19 cellular contexts compared by ENCODE assay signal in the genomic region with DNA sequence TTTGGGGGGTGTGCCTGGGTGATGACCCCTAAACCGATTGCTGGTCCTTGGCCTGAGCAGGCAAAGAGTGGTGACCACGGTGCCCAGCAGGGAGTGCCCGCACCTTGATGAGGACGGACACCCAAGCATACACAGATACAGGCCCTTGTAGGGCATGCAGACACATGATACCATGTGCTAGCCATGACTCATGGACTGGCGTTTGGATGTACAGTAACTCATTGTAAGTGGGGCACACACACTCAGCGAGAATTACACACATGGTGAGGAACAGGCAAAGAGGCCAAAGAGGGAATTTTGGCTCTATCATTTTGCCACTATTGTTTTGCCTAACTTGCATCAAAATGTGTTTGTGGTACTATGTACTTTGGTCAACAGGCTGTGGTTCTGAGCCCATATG. TPM values are rescaled to one million over a fixed set of nuclear protein-coding genes. Genes with fewer than 3 reads are reported as not detected.
DNase-seq lines count a peak whose midpoint lies in the region; ATAC-seq, FAIRE-seq and TF ChIP-seq lines count a peak whose summit lies in the region.
"Had no signal": no experiment of that assay in that cellular context is flagged by ENCODE, and none has a peak within 500 bp of the region (broad histone marks: within the 10 kb centered on the region; RNA-seq: fewer than 3 reads in every experiment).

No MANE protein-coding gene starts in this region.

- peaks cover 24% of the 10 kb centered on the region for H3K27me3 Mint-ChIP-seq in MCF 10A (ENCODE audit: insufficient read depth, unreplicated experiment)

- DNase-seq in MCF 10A (ENCODE audit: unreplicated experiment) (peak; percentile 57), breast epithelium (ENCODE audit: low spot score in 2 of 2) (no peak), RPMI7951 (ENCODE audit: low read depth) (peak; percentile 27), NCI-H2196 treated with DMSO at 0.1 percent for 48 hours (lab: John Stamatoyannopoulos, UW; ENCODE audit: unreplicated experiment) (no peak), GM19239 (ENCODE audit: insufficient read length, low spot score) (no peak)
- DNase-seq: GOT3, KG1, NCI-H1048, NCI-H1694 treated with DMSO at 0.1 percent for 48 hours, NCI-H2107, Right ventricle myocardium superior, SK-N-SH had no signal

- peaks cover 0 to 70% of the 10 kb centered on the region in 2 donors for H3K27me3 ChIP-seq in breast epithelium

- H3K9me3 ChIP-seq in breast epithelium: no peaks in the 10 kb centered on the region
- H3K9me3 ChIP-seq: A549; BLaER1 treated with 17β-estradiol and CSF1 and Interleukin-3, amounts not matched to agents 10 nM and 100 nM; SK-N-SH had no signal

- H3K27ac Mint-ChIP-seq in MCF 10A (ENCODE audit: low read depth, unreplicated experiment): no peak overlapping the region

- no peak overlapping the region for H3K27ac ChIP-seq in breast epithelium
- H3K27ac ChIP-seq: A549; BLaER1 treated with 17β-estradiol and CSF1 and Interleukin-3, amounts not matched to agents 10 nM and 100 nM had no signal

- CTCF ChIA-PET in MCF 10A (lab: Yijun Ruan, JAX): interaction anchor here (0.6 to 7.4 kb wide), 6 partner anchors 10 to 56 kb away, joined by 3 to 64 read pairs (median 4); no protein-coding TSS in a partner anchor

- H3K4me3 Mint-ChIP-seq in MCF 10A (ENCODE audit: unreplicated experiment): no peak overlapping the region

- H3K4me1 ChIP-seq in breast epithelium: no peaks in the 10 kb centered on the region
- H3K4me1 ChIP-seq: BLaER1 treated with 17β-estradiol and CSF1 and Interleukin-3, amounts not matched to agents 10 nM and 100 nM had no signal

- TF ChIP-seq CTCF in MCF 10A (IDR thresholded peaks at IDR 0.05; ENCODE audit: unreplicated experiment) (no peak), breast epithelium (IDR thresholded peaks at IDR 0.05) (no peak)

- peaks cover 4% of the 10 kb centered on the region for H3K4me1 Mint-ChIP-seq in MCF 10A (ENCODE audit: insufficient read depth, unreplicated experiment)

- H3K4me3 ChIP-seq in breast epithelium: no peak overlapping the region
- H3K4me3 ChIP-seq: A549; BLaER1 treated with 17β-estradiol and CSF1 and Interleukin-3, amounts not matched to agents 10 nM and 100 nM had no signal

- no peak for FAIRE-seq in GM19239 (lab: Jason Lieb, UNC)
- FAIRE-seq: A549, HepG2 had no signal

- BruUV-seq in MCF 10A (replicated peaks; lab: Mats Ljungman, UMichigan): no TSS peak

- no peaks in the 10 kb centered on the region for H3K36me3 ChIP-seq in breast epithelium
- H3K36me3 ChIP-seq: BLaER1 treated with 17β-estradiol and CSF1 and Interleukin-3, amounts not matched to agents 10 nM and 100 nM had no signal

- H3K36me3 Mint-ChIP-seq in MCF 10A (ENCODE audit: insufficient read depth, unreplicated experiment): no peaks in the 10 kb centered on the region

- H3K9me3 Mint-ChIP-seq in MCF 10A (ENCODE audit: unreplicated experiment): no peaks in the 10 kb centered on the region

- peak; percentile 74 for ATAC-seq in esophagus mucosa
- no peak for ATAC-seq in HG03432 (IDR thresholded peaks at IDR 0.05; ENCODE audit: unreplicated experiment)
- ATAC-seq in GM21526 (IDR thresholded peaks at IDR 0.05; ENCODE audit: low FRiP score, unreplicated experiment): no peak
- ATAC-seq: A549, HepG2 had no signal

- TF ChIP-seq POLR2A in breast epithelium (IDR thresholded peaks at IDR 0.05): no peak

- POLR2A ChIA-PET in MCF 10A (lab: Yijun Ruan, JAX): interaction anchor here (1.4 kb wide), 1 partner anchor 42 kb away, joined by 4 read pairs; no protein-coding TSS in a partner anchor

- intact Hi-C loops in MCF 10A (cut with micrococcal nuclease) (no loop called here), breast epithelium (cut with DNase I; ENCODE audit: low total_unique reads) (no loop called here)

RNA-seq across cellular contexts. Expression of a gene that starts 24.1 kb away (rescaled TPM):
- total RNA-seq in MCF 10A (2022) (2.4 and 6.7 TPM in 2 replicates), breast epithelium (1 to 10 TPM; 2.8 to 4.9 (median 4.5) TPM), esophagus mucosa (4.1 TPM)
- total RNA-seq in RPMI7951 (2014; rRNA removed; shearing (Covaris generic)): 8.1 and 11.4 TPM in 2 replicates

RNA-seq across cellular contexts. Expression of a gene that starts 45.3 kb away (rescaled TPM):
- total RNA-seq in MCF 10A (2022) (not detected in 2 replicates), breast epithelium (not detected), esophagus mucosa (not detected)
- not detected in 2 replicates for total RNA-seq in RPMI7951 (2014; rRNA removed; shearing (Covaris generic))
- total RNA-seq: Right ventricle myocardium superior; T-helper 1 cell treated with Interleukin-12 subunit alpha and Interleukin-12 subunit beta and Interleukin-4 antibody, amounts not matched to agents 30 ng/mL and 1 ng/mL, for 36 hours had no signal

RNA-seq across cellular contexts. Expression of a gene that starts 54.8 kb away (rescaled TPM):
- 39.4 and 55.2 TPM in 2 replicates for total RNA-seq in MCF 10A (2022)
- 10 to 100 TPM; 63.7 to 90.4 (median 75.7) TPM for total RNA-seq in breast epithelium
- 115 and 125 TPM in 2 replicates for total RNA-seq in RPMI7951 (2014; rRNA removed; shearing (Covaris generic))
- total RNA-seq in esophagus mucosa: 4.9 TPM

RNA-seq across cellular contexts. Expression of a gene that starts 54.9 kb away (rescaled TPM):
- total RNA-seq in MCF 10A (2022) (0.27 and 0.58 TPM in 2 replicates), breast epithelium (1 to 10 TPM in 1 of 3 donors, under 1 TPM in 2; 0.48 to 2.3 (median 0.66) TPM), esophagus mucosa (0.04 TPM)
- 2.0 and 2.8 TPM in 2 replicates for total RNA-seq in RPMI7951 (2014; rRNA removed; shearing (Covaris generic))

Comparison
In these comparisons a context has a peak if more than half of its experiments do, and no peak if none do; other contexts are left out.
1. DNase-seq: peak in MCF 10A (single experiment) and RPMI7951 (single experiment); none in breast epithelium (0 of 2), NCI-H2196 treated with DMSO at 0.1 percent for 48 hours (single experiment) and GM19239 (single experiment).